Comparison of ENCODE assay signal across 8 cellular contexts in genomic region chrX:110389570-110389969, GRCh38.
"Had no signal": no experiment of that assay in that cellular context is flagged by ENCODE, and none has a peak within 500 bp of the region (broad histone marks: within the 10 kb centered on the region; RNA-seq: fewer than 3 reads in every experiment).

No MANE protein-coding gene starts in this region.

- DNase-seq: GM23248, GOT3, H7, IMR-90, KBM-7 had no signal

- H3K4me3 ChIP-seq: GM23248, HAP-1 had no signal

- H3K4me1 ChIP-seq: HAP-1 had no signal

- H3K9me3 ChIP-seq: HAP-1 had no signal

- H3K36me3 ChIP-seq: HAP-1 had no signal

- ATAC-seq: HCT116 had no signal

- FAIRE-seq: HTR-8/SVneo had no signal

- H3K27ac ChIP-seq: GM23248 had no signal
